In the genomic region with DNA sequence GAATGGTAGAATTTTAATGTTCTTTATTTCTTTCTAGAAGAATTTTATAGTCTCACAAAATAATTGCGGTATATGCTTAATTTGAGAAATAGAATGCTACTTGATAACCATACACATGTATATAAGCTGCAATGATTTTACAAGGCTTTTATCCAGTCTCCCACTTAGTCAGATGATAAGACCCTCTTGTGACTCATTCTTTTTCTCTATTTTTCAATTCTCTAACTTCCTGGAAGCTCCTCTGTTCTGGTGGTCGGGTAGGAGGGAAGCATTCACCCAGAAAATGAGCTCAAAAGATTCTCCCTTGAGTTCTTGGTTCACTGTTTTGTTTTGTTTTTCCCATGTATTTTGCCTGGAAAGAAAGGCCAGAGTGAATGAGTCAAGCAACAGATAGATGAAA, we compare ENCODE assay signal across 30 cellular contexts.
DNase-seq lines count a peak whose midpoint lies in the region; ATAC-seq and TF ChIP-seq lines count a peak whose summit lies in the region.
"Had no signal": no experiment of that assay in that cellular context is flagged by ENCODE, and none has a peak within 500 bp of the region (broad histone marks: within the 10 kb centered on the region; RNA-seq: fewer than 3 reads in every experiment).

No MANE protein-coding gene starts in this region.

- peak overlapping the region; percentile 54; the same call in 1 of the 2 replicates for H4K5ac ChIP-seq in IMR-90 (ENCODE audit: low read depth, low read length)

- no TSS peak for BruUV-seq in IMR-90 (replicated peaks; lab: Mats Ljungman, UMichigan)

- DNase-seq in IMR-90 (peak; percentile 54), cardiac fibroblast (ENCODE audit: low read depth in 2 of 2) (peak; percentile 3 to 31), kidney glomerular epithelial cell (lab: John Stamatoyannopoulos, UW) (peak; percentile 54), left ventricle myocardium inferior (no peak)
- no peak for DNase-seq in activated CD8-positive, alpha-beta memory T cell treated with anti-CD3 and anti-CD28 coated beads, Interleukin-2, amount 50 U/mL, for 4 hours
- DNase-seq: activated CD4-positive, alpha-beta T cell treated with anti-CD3 and anti-CD28 coated beads for 1 hour; activated CD8-positive, alpha-beta T cell treated with anti-CD3 and anti-CD28 coated beads for 36 hours; activated effector memory CD4-positive, alpha-beta T cell treated with Interleukin-2 at 50 U/mL for 16 hours; activated T-cell treated with anti-CD3 and anti-CD28 coated beads for 4 hours; aorta; DMS79; foreskin fibroblast; KBM-7; left lung; naive B cell; NCI-H146; NCI-H446 treated with DMSO at 0.1 percent for 48 hours; nucleus accumbens; psoas muscle; T-helper 17 cell had no signal

- no peak overlapping the region for H2AK9ac ChIP-seq in IMR-90 (replicated peaks; ENCODE audit: low read depth, low read length, poor library complexity)

- no peaks in the 10 kb centered on the region; the same call in 1 of the 2 replicates for H3K36me3 ChIP-seq in ACC112 (ENCODE audit: insufficient read depth, low read length)
- H3K36me3 ChIP-seq in IMR-90 (ENCODE audit: control insufficient read depth, insufficient read depth, low read length), result no peaks in the 10 kb centered on the region
- H3K36me3 ChIP-seq in left ventricle myocardium inferior, result no peaks in the 10 kb centered on the region
- H3K36me3 ChIP-seq: BLaER1, left lung, thoracic aorta, vagina had no signal

- WGBS in IMR-90 (ENCODE audit: extremely low coverage in 2 of 2, insufficient read length in 1 of 2), 2 experiments, result no CpG with 5 or more reads among the region's 2 CpGs

- no peak overlapping the region for H4K91ac ChIP-seq in IMR-90 (ENCODE audit: insufficient read depth, low read depth, low read length)

- H2BK120ac ChIP-seq in IMR-90 (ENCODE audit: low read depth, low read length), result no peak overlapping the region

- in situ Hi-C loops in IMR-90 (cut with MboI; ENCODE audit: low sequenced_read_pairs), result no loop called here

- H3K9ac ChIP-seq in IMR-90 (ENCODE audit: low read depth, low read length), result no peak overlapping the region
- H3K9ac ChIP-seq: BLaER1 had no signal

- no peak overlapping the region for H2BK5ac ChIP-seq in IMR-90 (ENCODE audit: low read depth, low read length, poor library complexity, severe bottlenecking)

- H3K14ac ChIP-seq in IMR-90 (replicated peaks; ENCODE audit: low read depth, low read length), result no peak overlapping the region

- H3K9me1 ChIP-seq in IMR-90 (ENCODE audit: insufficient read depth, low read length), result no peaks in the 10 kb centered on the region

- no peak overlapping the region for H4K8ac ChIP-seq in IMR-90 (ENCODE audit: low read depth in 2 of 2, low read length in 2 of 2)

- CTCF ChIA-PET in IMR-90 (lab: Yijun Ruan, JAX), result interaction anchor here (0.5 kb wide), 1 partner anchor 1400 kb away, joined by 3 read pairs; no protein-coding TSS in a partner anchor

- TF ChIP-seq CTCF in IMR-90 (conservative IDR thresholded peaks at IDR 0.05; ENCODE audit: low read depth, low read length) (no peak), cardiac fibroblast (IDR thresholded peaks at IDR 0.05; ENCODE audit: low read depth, low read length) (no peak), left ventricle myocardium inferior (IDR thresholded peaks at IDR 0.05; ENCODE audit: borderline replicate concordance) (no peak)

- H3K9me3 ChIP-seq in IMR-90 (ENCODE audit: control insufficient read depth, insufficient read depth, low read length) (no peaks in the 10 kb centered on the region), left ventricle myocardium inferior (replicated peaks) (peaks cover 21% of the 10 kb centered on the region)
- H3K9me3 ChIP-seq: BLaER1, thoracic aorta, vagina had no signal

- intact Hi-C loops in IMR-90 (cut with micrococcal nuclease) (no loop called here), left ventricle myocardium inferior (cut with micrococcal nuclease) (no loop called here)

- ATAC-seq in IMR-90 (ENCODE audit: low read depth) (no peak), HG02759 (IDR thresholded peaks at IDR 0.05; ENCODE audit: unreplicated experiment) (no peak), GM18867 (IDR thresholded peaks at IDR 0.05; ENCODE audit: unreplicated experiment) (no peak)
- ATAC-seq: activated CD8-positive, alpha-beta T cell treated with anti-CD3 and anti-CD28 coated beads for 36 hours; GM12878; HCT116; left lung; psoas muscle; SK-N-SH treated with all-trans-retinoic acid at 6 μM for 48 hours; T-helper 17 cell had no signal

- H2AFZ ChIP-seq in ACC112 (ENCODE audit: low read length, unreplicated experiment) (peak overlapping the region; percentile 28), IMR-90 (replicated peaks; ENCODE audit: low read length, poor library complexity) (no peak overlapping the region)
- H2AFZ ChIP-seq: hepatocyte had no signal

- H2BK20ac ChIP-seq in IMR-90 (ENCODE audit: low read depth, low read length), result no peak overlapping the region; the same call in 1 of the 2 replicates

- dilution Hi-C loops in IMR-90 (cut with HindIII; ENCODE audit: low sequenced_read_pairs, unreplicated experiment), result no loop called here

- no peak overlapping the region for H3K4me3 ChIP-seq in ACC112 (ENCODE audit: low read depth, low read length)
- no peak overlapping the region for H3K4me3 ChIP-seq in IMR-90 (ENCODE audit: insufficient read depth, low read depth, low read length)
- H3K4me3 ChIP-seq in cardiac fibroblast (replicated peaks in 1 of 2; ENCODE audit: low read depth in 2 of 2, low read length in 2 of 2), result no peak overlapping the region
- no peak overlapping the region for H3K4me3 ChIP-seq in left ventricle myocardium inferior
- H3K4me3 ChIP-seq: BLaER1, GM12878, hepatocyte, left lung, psoas muscle, thoracic aorta, vagina had no signal

- peaks cover 3% of the 10 kb centered on the region for H3K4me1 ChIP-seq in ACC112 (ENCODE audit: control insufficient read depth, insufficient read depth, low read length, unreplicated experiment)
- no peaks in the 10 kb centered on the region for H3K4me1 ChIP-seq in IMR-90 (ENCODE audit: control insufficient read depth, insufficient read depth, low read length)
- no peaks in the 10 kb centered on the region for H3K4me1 ChIP-seq in left ventricle myocardium inferior
- H3K4me1 ChIP-seq: BLaER1, left lung, psoas muscle, vagina had no signal

- no peaks in the 10 kb centered on the region for H3K79me1 ChIP-seq in IMR-90 (ENCODE audit: low read depth in 1 of 2, low read length in 2 of 2)

- H3K56ac ChIP-seq in IMR-90 (ENCODE audit: extremely low read depth, insufficient read depth, low read length), result no peak overlapping the region

- H3K79me2 ChIP-seq in ACC112 (ENCODE audit: control insufficient read depth, insufficient read depth, low read length, unreplicated experiment), result no peaks in the 10 kb centered on the region
- H3K79me2 ChIP-seq: hepatocyte had no signal

- no peak for TF ChIP-seq POLR2A in IMR-90 (IDR thresholded peaks at IDR 0.05; ENCODE audit: low read depth, low read length)

- H2AK5ac ChIP-seq in IMR-90 (ENCODE audit: low read depth, low read length), result no peak overlapping the region

- no peak overlapping the region for H3K23ac ChIP-seq in IMR-90 (ENCODE audit: low read depth, low read length)

- H4K20me1 ChIP-seq in IMR-90 (ENCODE audit: insufficient read depth, low read length), result no peaks in the 10 kb centered on the region
- H4K20me1 ChIP-seq: BLaER1 had no signal

- H3K27ac ChIP-seq in ACC112 (ENCODE audit: low read depth, low read length) (no peak overlapping the region), IMR-90 (ENCODE audit: insufficient read depth, low read length) (no peak overlapping the region), left ventricle myocardium inferior (replicated peaks) (no peak overlapping the region)
- H3K27ac ChIP-seq: BLaER1, hepatocyte, left lung, psoas muscle, thoracic aorta, vagina had no signal

- no peaks in the 10 kb centered on the region for H3K27me3 ChIP-seq in ACC112 (ENCODE audit: insufficient read depth, low read length)
- no peaks in the 10 kb centered on the region for H3K27me3 ChIP-seq in IMR-90 (ENCODE audit: control insufficient read depth, insufficient read depth, low read length)
- H3K27me3 ChIP-seq in left ventricle myocardium inferior (ENCODE audit: low read depth), result no peaks in the 10 kb centered on the region
- H3K27me3 ChIP-seq: BLaER1, hepatocyte, left lung, vagina had no signal

- TF ChIP-seq RAD21 in IMR-90 (IDR thresholded peaks at IDR 0.05; ENCODE audit: low read length), result no peak

- H3K18ac ChIP-seq in IMR-90 (ENCODE audit: low read depth, low read length), result peak overlapping the region; percentile 37; the same call in 1 of the 2 replicates

- no peak overlapping the region for H2BK15ac ChIP-seq in IMR-90 (ENCODE audit: low read depth, low read length)

- POLR2A ChIA-PET in IMR-90 (lab: Charles Lee; ENCODE audit: unreplicated experiment), result no interaction called here

- no peak overlapping the region for H3K4ac ChIP-seq in IMR-90 (ENCODE audit: low read depth, low read length)

- no peak overlapping the region for H3K4me2 ChIP-seq in IMR-90 (ENCODE audit: low read depth, low read length)
- H3K4me2 ChIP-seq: BLaER1, hepatocyte had no signal

TF ChIP-seq in IMR-90, 13 proteins besides CTCF, POLR2A, EP300 and RAD21 (continues in another document):
- TF ChIP-seq MAZ (IDR thresholded peaks at IDR 0.05; ENCODE audit: borderline replicate concordance, low read depth, low read length), result no peak
- TF ChIP-seq NFE2L2 (IDR thresholded peaks at IDR 0.05; ENCODE audit: low read depth, low read length), result no peak
- TF ChIP-seq SMC3 (IDR thresholded peaks at IDR 0.05; ENCODE audit: low read depth, low read length), result no peak
- no peak for TF ChIP-seq FOS (IDR thresholded peaks at IDR 0.05; ENCODE audit: low read depth, low read length)
- TF ChIP-seq CHD1 (IDR thresholded peaks at IDR 0.05; ENCODE audit: low read depth, low read length), result no peak
- no peak for TF ChIP-seq BHLHE40 (IDR thresholded peaks at IDR 0.05; ENCODE audit: low read depth, low read length)
- no peak for TF ChIP-seq CEBPB (IDR thresholded peaks at IDR 0.05; ENCODE audit: low read depth, low read length)
- no peak for TF ChIP-seq MAFK (IDR thresholded peaks at IDR 0.05; ENCODE audit: low read depth, low read length)
- TF ChIP-seq RFX5 (IDR thresholded peaks at IDR 0.05; ENCODE audit: low read depth, low read length), result no peak
- TF ChIP-seq, protein P1, sequence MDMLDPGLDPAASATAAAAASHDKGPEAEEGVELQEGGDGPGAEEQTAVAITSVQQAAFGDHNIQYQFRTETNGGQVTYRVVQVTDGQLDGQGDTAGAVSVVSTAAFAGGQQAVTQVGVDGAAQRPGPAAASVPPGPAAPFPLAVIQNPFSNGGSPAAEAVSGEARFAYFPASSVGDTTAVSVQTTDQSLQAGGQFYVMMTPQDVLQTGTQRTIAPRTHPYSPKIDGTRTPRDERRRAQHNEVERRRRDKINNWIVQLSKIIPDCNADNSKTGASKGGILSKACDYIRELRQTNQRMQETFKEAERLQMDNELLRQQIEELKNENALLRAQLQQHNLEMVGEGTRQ (IDR thresholded peaks at IDR 0.05; ENCODE audit: low read depth, low read length), result no peak
- TF ChIP-seq MXI1 (IDR thresholded peaks at IDR 0.05; ENCODE audit: borderline replicate concordance, low read depth, low read length), result no peak
- TF ChIP-seq RCOR1 (IDR thresholded peaks at IDR 0.05; ENCODE audit: insufficient replicate concordance, low read length), result no peak

Comparison
In these comparisons a context has a peak if more than half of its experiments do, and no peak if none do; other contexts are left out.
1. DNase-seq: peak in IMR-90 (single experiment), cardiac fibroblast (2 of 2) and kidney glomerular epithelial cell (single experiment); none in left ventricle myocardium inferior (single experiment) and activated CD8-positive, alpha-beta memory T cell treated with anti-CD3 and anti-CD28 coated beads, Interleukin-2, amount 50 U/mL, for 4 hours (single experiment).